10 cellular contexts compared by ENCODE assay signal in genomic region chr3:162546910-162547309, GRCh38.
"Had no signal": no experiment of that assay in that cellular context is flagged by ENCODE, and none has a peak within 500 bp of the region (broad histone marks: within the 10 kb centered on the region; RNA-seq: fewer than 3 reads in every experiment).

No MANE protein-coding gene starts in this region.

- H3K27ac ChIP-seq: GM23248 had no signal

- H3K4me3 Mint-ChIP-seq: H9, HFFc6 had no signal

- FAIRE-seq: H1, H54 had no signal

- H3K9me3 Mint-ChIP-seq: HFFc6 had no signal

- H3K27ac Mint-ChIP-seq: H9, HFFc6 had no signal

- H2AFZ ChIP-seq: GM23248 had no signal

- H3K36me3 ChIP-seq: HAP-1 had no signal

- H3K4me3 ChIP-seq: GM23248, HAP-1 had no signal

- H3K4me1 ChIP-seq: HAP-1 had no signal

- H3K4me1 Mint-ChIP-seq: H9 had no signal

- ATAC-seq: HCT116 had no signal

- DNase-seq: GM23248, GOT3, H7, H9, HCEC 1CT, HFFc6 had no signal
